12 cellular contexts compared by ENCODE assay signal in the genomic region with DNA sequence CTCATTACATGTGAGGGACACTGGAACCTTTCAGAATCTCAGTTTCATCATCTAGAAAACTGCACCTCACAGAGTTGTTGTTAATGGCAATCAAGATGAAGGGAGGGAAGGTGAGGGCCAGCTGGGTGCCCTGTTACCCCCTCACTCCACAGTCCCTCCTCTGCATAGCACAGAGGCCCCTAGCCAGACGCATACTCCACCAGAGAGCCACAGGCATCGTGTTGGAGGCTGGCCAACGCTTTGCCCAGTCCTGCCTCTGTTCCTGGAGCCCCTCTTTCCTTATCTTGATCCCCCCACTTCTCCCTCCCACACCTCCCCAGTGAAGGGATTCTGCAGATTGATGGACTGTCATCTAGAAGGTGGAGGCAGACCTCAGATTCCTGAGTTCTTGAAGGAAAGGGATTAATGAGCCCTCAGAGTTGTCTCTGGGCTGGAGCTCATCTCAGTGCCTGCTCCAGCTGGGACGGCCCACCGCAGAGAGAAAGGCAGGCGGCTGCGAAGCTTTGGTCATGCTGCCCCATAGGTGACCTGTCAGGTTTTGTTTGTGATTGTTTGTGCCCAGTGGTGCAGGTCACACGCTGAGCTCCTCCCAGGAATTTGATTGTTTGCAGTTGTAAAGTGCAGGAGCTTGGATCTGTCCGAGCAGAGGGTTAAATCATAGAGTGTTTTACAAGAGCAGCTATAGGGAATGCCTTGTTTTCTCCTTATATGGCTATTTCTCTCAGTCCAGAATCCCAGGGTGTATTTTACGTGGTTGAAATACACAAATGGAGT.
DNase-seq lines count a peak whose midpoint lies in the region; ATAC-seq and TF ChIP-seq lines count a peak whose summit lies in the region.
"Had no signal": no experiment of that assay in that cellular context is flagged by ENCODE, and none has a peak within 500 bp of the region (broad histone marks: within the 10 kb centered on the region; RNA-seq: fewer than 3 reads in every experiment).

No MANE protein-coding gene starts in this region.

- no peaks in the 10 kb centered on the region for H3K27me3 Mint-ChIP-seq in mesothelial cell of epicardium (ENCODE audit: low read depth)
- peaks cover 2% of the 10 kb centered on the region for H3K27me3 Mint-ChIP-seq in Caco-2 (ENCODE audit: insufficient read depth, unreplicated experiment)
- H3K27me3 Mint-ChIP-seq: activated CD8-positive, alpha-beta memory T cell treated with anti-CD3 and anti-CD28 coated beads, Interleukin-2, amount 10 ng/mL, durations not matched to agents 7 days and 5 days had no signal

- no peaks in the 10 kb centered on the region; the same call in 1 of the 2 replicates for H3K9me3 ChIP-seq in AG04450 (ENCODE audit: control insufficient read depth, insufficient read depth, low read length)
- H3K9me3 ChIP-seq in Caco-2, result no peaks in the 10 kb centered on the region

- intact Hi-C loops in Caco-2 (cut with micrococcal nuclease; ENCODE audit: unreplicated experiment), result no loop called here

- no peak for ATAC-seq in GM19455 (IDR thresholded peaks at IDR 0.05; ENCODE audit: unreplicated experiment)
- ATAC-seq: activated CD8-positive, alpha-beta memory T cell treated with anti-CD3 and anti-CD28 coated beads, Interleukin-2, amount 10 ng/mL, durations not matched to agents 7 days and 5 days had no signal

- no peaks in the 10 kb centered on the region for H3K27me3 ChIP-seq in AG04450 (ENCODE audit: control insufficient read depth, insufficient read depth, low read length)
- no peaks in the 10 kb centered on the region for H3K27me3 ChIP-seq in Caco-2 (replicated peaks; ENCODE audit: control insufficient read depth, insufficient read depth, low read length)

- H3K36me3 Mint-ChIP-seq in mesothelial cell of epicardium (peaks cover 14% of the 10 kb centered on the region), Caco-2 (ENCODE audit: insufficient read depth, unreplicated experiment) (no peaks in the 10 kb centered on the region)
- H3K36me3 Mint-ChIP-seq: activated CD8-positive, alpha-beta memory T cell treated with anti-CD3 and anti-CD28 coated beads, Interleukin-2, amount 10 ng/mL, durations not matched to agents 7 days and 5 days had no signal

- DNase-seq in AG04450 (ENCODE audit: low read depth, low spot score) (peak; percentile 76), HT-29 (ENCODE audit: low spot score) (peak; percentile 65), brain pericyte (ENCODE audit: low read depth, low spot score) (peak; percentile 77), mesothelial cell of epicardium (ENCODE audit: low spot score in 2 of 2, unreplicated experiment in 2 of 2) (peak; percentile 35 to 59), Caco-2 (no peak), hippocampal formation (lab: John Stamatoyannopoulos, UW) (no peak)
- DNase-seq in effector CD8-positive, alpha-beta T cell (lab: John Stamatoyannopoulos, UW), result no peak
- DNase-seq: activated CD8-positive, alpha-beta memory T cell treated with anti-CD3 and anti-CD28 coated beads, Interleukin-2, amount 10 ng/mL, durations not matched to agents 7 days and 5 days; DMS79 treated with DMSO at 0.1 percent for 48 hours; NCI-H1436 treated with DMSO at 0.1 percent for 48 hours had no signal

- no peak for TF ChIP-seq CTCF in AG04450 (IDR thresholded peaks at IDR 0.05; ENCODE audit: low read depth, low read length)
- TF ChIP-seq CTCF in mesothelial cell of epicardium (IDR thresholded peaks at IDR 0.05; ENCODE audit: unreplicated experiment), result no peak
- no peak for TF ChIP-seq CTCF in Caco-2 (IDR thresholded peaks at IDR 0.05; ENCODE audit: insufficient read depth in 1 of 2, low read depth in 1 of 2, low read length in 1 of 2, severe bottlenecking in 1 of 2, unreplicated experiment in 1 of 2)

- H3K9me3 Mint-ChIP-seq in mesothelial cell of epicardium (peaks cover 19% of the 10 kb centered on the region), Caco-2 (ENCODE audit: unreplicated experiment) (no peaks in the 10 kb centered on the region)
- H3K9me3 Mint-ChIP-seq: T-helper 1 cell treated with Interleukin-12 subunit alpha and Interleukin-12 subunit beta and Interleukin-4 antibody, amounts not matched to agents 30 μg/mL and 1 μg/mL, for 36 hours had no signal

- H3K27ac Mint-ChIP-seq in mesothelial cell of epicardium (peak overlapping the region; percentile 91), Caco-2 (ENCODE audit: unreplicated experiment) (no peak overlapping the region)
- H3K27ac Mint-ChIP-seq: activated CD8-positive, alpha-beta memory T cell treated with anti-CD3 and anti-CD28 coated beads, Interleukin-2, amount 10 ng/mL, durations not matched to agents 7 days and 5 days; T-helper 1 cell treated with Interleukin-12 subunit alpha and Interleukin-12 subunit beta and Interleukin-4 antibody, amounts not matched to agents 30 μg/mL and 1 μg/mL, for 36 hours had no signal

- peak overlapping the region; percentile 93 for H3K27ac ChIP-seq in AG04450 (ENCODE audit: low read depth, low read length)

- H3K4me3 Mint-ChIP-seq in mesothelial cell of epicardium (peak overlapping the region; percentile 4), Caco-2 (ENCODE audit: unreplicated experiment) (no peak overlapping the region)
- H3K4me3 Mint-ChIP-seq: activated CD8-positive, alpha-beta memory T cell treated with anti-CD3 and anti-CD28 coated beads, Interleukin-2, amount 10 ng/mL, durations not matched to agents 7 days and 5 days; T-helper 1 cell treated with Interleukin-12 subunit alpha and Interleukin-12 subunit beta and Interleukin-4 antibody, amounts not matched to agents 30 μg/mL and 1 μg/mL, for 36 hours had no signal

- H3K4me1 Mint-ChIP-seq in mesothelial cell of epicardium (peaks cover 61% of the 10 kb centered on the region), Caco-2 (ENCODE audit: low read depth, unreplicated experiment) (no peaks in the 10 kb centered on the region)
- H3K4me1 Mint-ChIP-seq: activated CD8-positive, alpha-beta memory T cell treated with anti-CD3 and anti-CD28 coated beads, Interleukin-2, amount 10 ng/mL, durations not matched to agents 7 days and 5 days had no signal

- CTCF ChIA-PET in AG04450 (lab: Charles Lee) (interaction anchor here (0.6 to 2.7 kb wide), 8 partner anchors 9 to 460 kb away, joined by 3 to 13 read pairs (median 4); no protein-coding TSS in a partner anchor), Caco-2 (lab: Charles Lee) (interaction anchor here (0.6 kb wide), 1 partner anchor 217 kb away, joined by 3 read pairs; no protein-coding TSS in a partner anchor)

- POLR2A ChIA-PET in AG04450 (lab: Yijun Ruan, JAX) (interaction anchor here (1.0 to 1.7 kb wide), 5 partner anchors 9 to 786 kb away, joined by 3 to 10 read pairs (median 5); no protein-coding TSS in a partner anchor), Caco-2 (lab: Charles Lee) (no interaction called here)

- no peaks in the 10 kb centered on the region for H3K36me3 ChIP-seq in Caco-2 (ENCODE audit: control insufficient read depth, insufficient read depth, low read length)

- BruUV-seq in Caco-2 (replicated peaks; lab: Mats Ljungman, UMichigan), result no TSS peak

- no peaks in the 10 kb centered on the region for H3K4me1 ChIP-seq in Caco-2

- peak overlapping the region; percentile 10; the same call in 1 of the 2 replicates for H3K4me3 ChIP-seq in AG04450 (ENCODE audit: low read depth, low read length)
- no peak overlapping the region for H3K4me3 ChIP-seq in Caco-2 (ENCODE audit: low read depth, low read length)

Comparison
In these comparisons a context has a peak if more than half of its experiments do, and no peak if none do; other contexts are left out.
1. DNase-seq: peak in AG04450 (single experiment), HT-29 (single experiment), brain pericyte (single experiment) and mesothelial cell of epicardium (2 of 2); none in Caco-2 (0 of 2), effector CD8-positive, alpha-beta T cell (single experiment) and hippocampal formation (0 of 2).